8 cellular contexts compared by ENCODE assay signal in the genomic region with DNA sequence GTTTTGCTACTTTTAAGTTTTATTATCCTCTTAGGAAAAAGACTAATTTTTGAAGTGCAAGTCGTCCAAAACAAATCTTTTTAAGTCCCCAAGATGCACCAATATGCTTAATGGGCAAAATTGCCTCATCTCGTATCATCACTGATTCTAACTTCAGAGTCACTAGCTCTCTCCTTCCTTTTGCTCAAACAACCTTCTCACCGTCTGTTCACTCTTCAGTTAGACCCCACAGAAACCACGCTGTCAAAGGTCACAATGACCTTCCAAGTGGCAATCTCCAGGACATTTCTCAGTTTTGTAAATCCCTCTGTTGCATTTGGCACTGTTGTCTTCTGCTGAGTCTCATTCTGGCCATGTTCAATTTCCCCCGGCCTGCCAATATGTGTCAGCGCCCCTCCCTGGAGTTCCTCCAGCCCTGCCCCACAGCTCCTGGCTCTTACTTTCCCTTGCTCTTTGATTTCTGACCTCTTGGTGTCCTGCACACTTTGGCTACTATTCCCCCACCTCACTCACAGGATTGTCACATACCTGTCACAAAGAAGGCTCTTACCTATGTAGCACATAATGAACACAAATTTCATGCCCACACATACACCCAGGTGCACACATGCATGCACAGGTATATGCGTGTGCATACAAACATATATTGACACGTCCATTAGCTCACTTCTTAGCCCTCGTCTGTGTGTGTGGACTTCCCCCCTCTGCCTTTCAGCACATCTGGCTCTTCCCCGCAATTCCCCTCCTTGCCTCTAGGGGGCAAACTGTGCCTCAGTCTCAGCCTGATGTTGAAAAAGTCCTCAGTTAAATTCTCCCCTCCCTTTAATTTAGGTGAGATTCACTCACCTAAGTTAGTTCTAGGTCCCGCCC.
DNase-seq lines count a peak whose midpoint lies in the region; ATAC-seq and TF ChIP-seq lines count a peak whose summit lies in the region.

No MANE protein-coding gene starts in this region.

- in situ Hi-C loops in Panc1 (cut with HindIII; ENCODE audit: low pct_unique_long_range_greater_than_20kb, low sequenced_read_pairs): no loop called here

- no peaks in the 10 kb centered on the region for H3K27me3 ChIP-seq in Panc1 (ENCODE audit: control insufficient read depth, insufficient read depth, low read length)
- no peaks in the 10 kb centered on the region for H3K27me3 ChIP-seq in right cardiac atrium (ENCODE audit: control insufficient read depth, insufficient read depth)

- DNase-seq in SIG-M5 treated with dmso at 0.1 percent for 504 hours (lab: John Stamatoyannopoulos, UW; ENCODE audit: unreplicated experiment): peak; percentile 61
- no peak for DNase-seq in SIG-M5 (lab: John Stamatoyannopoulos, UW)
- peak; percentile 32 for DNase-seq in Panc1 (ENCODE audit: low read depth, low spot score)
- peak; percentile 18 to 40 for DNase-seq in activated T-helper 1 cell treated with anti-CD3 and anti-CD28 coated beads, Interleukin-2, amount 50 U/mL, for 16 hours (ENCODE audit: low read depth in 1 of 2, low spot score in 1 of 2)
- peak in 2 of 3 donors; percentile 27 to 69 for DNase-seq in right cardiac atrium
- peak; percentile 37 to 43 for DNase-seq in stimulated activated CD4-positive, alpha-beta T cell treated with anti-CD3 and anti-CD28 coated beads, Interleukin-1b, Interleukin-23, amount 100 ng/mL, for 4 hours (ENCODE audit: low read depth in 2 of 2)
- DNase-seq in NCI-H1436 treated with DMSO at 0.1 percent for 48 hours (lab: John Stamatoyannopoulos, UW): no peak

- WGBS in right cardiac atrium: 48% methylated on average over 11 of the region's 11 CpGs

- ATAC-seq in HG02973 (IDR thresholded peaks at IDR 0.05; ENCODE audit: unreplicated experiment): peak; percentile 88
- peak; percentile 72; the same call in 1 of the 2 replicates for ATAC-seq in Panc1
- ATAC-seq in right cardiac atrium: peak in 1 of 2 donors; percentile 40

- H3K9me3 ChIP-seq in Panc1 (ENCODE audit: control insufficient read depth, insufficient read depth, low read depth, low read length) (no peaks in the 10 kb centered on the region), right cardiac atrium (ENCODE audit: control insufficient read depth, low read length) (no peaks in the 10 kb centered on the region)

- no TSS peak for BruUV-seq in Panc1 (replicated peaks; lab: Mats Ljungman, UMichigan)

- H3K4me1 ChIP-seq in Panc1 (ENCODE audit: control insufficient read depth, insufficient read depth, low read length) (no peaks in the 10 kb centered on the region), right cardiac atrium (ENCODE audit: control insufficient read depth, insufficient read depth, low read length) (no peaks in the 10 kb centered on the region)

- peak; percentile 91 for TF ChIP-seq CTCF in Panc1 (IDR thresholded peaks at IDR 0.05)

- POLR2A ChIA-PET in Panc1 (lab: Charles Lee): no interaction called here

- intact Hi-C loops in Panc1 (cut with micrococcal nuclease; ENCODE audit: unreplicated experiment) (loop anchor here (10.0 kb wide), 1 partner anchor 359 kb away; no protein-coding TSS in a partner anchor), right cardiac atrium (cut with DNase I) (loop anchor here in 1 of 4 donors (10.0 kb wide), 1 partner anchor 359 kb away; no protein-coding TSS in a partner anchor)

- H3K36me3 ChIP-seq in Panc1 (ENCODE audit: control insufficient read depth, insufficient read depth, low read length): no peaks in the 10 kb centered on the region

- H3K27ac ChIP-seq in Panc1 (ENCODE audit: low read length) (no peak overlapping the region), right cardiac atrium (ENCODE audit: low read length) (no peak overlapping the region)

- CTCF ChIA-PET in Panc1 (lab: Charles Lee): no interaction called here

- H3K4me3 ChIP-seq in Panc1 (ENCODE audit: low read depth in 2 of 2, low read length in 2 of 2) (no peak overlapping the region), right cardiac atrium (ENCODE audit: low read length) (no peak overlapping the region)

Comparison
In these comparisons a context has a peak if more than half of its experiments do, and no peak if none do; other contexts are left out.
1. DNase-seq: peak in SIG-M5 treated with dmso at 0.1 percent for 504 hours (single experiment), Panc1 (single experiment), activated T-helper 1 cell treated with anti-CD3 and anti-CD28 coated beads, Interleukin-2, amount 50 U/mL, for 16 hours (2 of 2), right cardiac atrium (2 of 3) and stimulated activated CD4-positive, alpha-beta T cell treated with anti-CD3 and anti-CD28 coated beads, Interleukin-1b, Interleukin-23, amount 100 ng/mL, for 4 hours (2 of 2); none in SIG-M5 (single experiment) and NCI-H1436 treated with DMSO at 0.1 percent for 48 hours (single experiment).